In the genomic region with DNA sequence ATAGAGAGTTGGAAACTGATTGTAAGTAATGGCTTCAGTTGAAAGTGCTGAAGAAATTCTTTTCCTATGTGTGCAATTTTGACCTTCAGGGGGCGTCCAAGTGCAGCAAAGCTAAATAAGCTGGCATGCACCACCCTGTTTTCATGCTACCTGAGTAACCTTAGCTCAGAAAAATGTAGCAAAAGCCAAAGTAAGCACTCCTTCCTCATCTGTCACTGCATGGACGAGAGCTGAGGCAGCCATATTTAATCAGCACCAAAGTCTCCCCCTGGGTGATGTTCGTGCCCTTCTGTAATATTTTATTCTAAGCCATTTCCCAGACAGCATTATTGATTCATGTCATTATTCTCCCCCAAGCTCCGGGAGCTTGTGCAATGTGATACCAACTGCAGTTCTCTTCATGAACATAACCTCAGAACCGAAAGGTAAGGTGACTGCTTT, we compare ENCODE assay signal across 2 cellular contexts.
A peak's percentile ranks its signal among the peaks of the same experiment; 100 is the strongest.
TF ChIP-seq lines count a peak whose summit lies in the region.

No MANE protein-coding gene starts in this region.

TF ChIP-seq in HCT116, 20 proteins besides CTCF, POLR2A, EP300 and RAD21 (continued from another document):
- TF ChIP-seq YY1 (IDR thresholded peaks at IDR 0.05; ENCODE audit: extremely low read depth, insufficient replicate concordance, low read depth, low read length) = no peak

TF ChIP-seq in HepG2, 621 proteins besides CTCF, POLR2A, EP300 and RAD21 (continued from another document):
- TF ChIP-seq, protein P1, sequence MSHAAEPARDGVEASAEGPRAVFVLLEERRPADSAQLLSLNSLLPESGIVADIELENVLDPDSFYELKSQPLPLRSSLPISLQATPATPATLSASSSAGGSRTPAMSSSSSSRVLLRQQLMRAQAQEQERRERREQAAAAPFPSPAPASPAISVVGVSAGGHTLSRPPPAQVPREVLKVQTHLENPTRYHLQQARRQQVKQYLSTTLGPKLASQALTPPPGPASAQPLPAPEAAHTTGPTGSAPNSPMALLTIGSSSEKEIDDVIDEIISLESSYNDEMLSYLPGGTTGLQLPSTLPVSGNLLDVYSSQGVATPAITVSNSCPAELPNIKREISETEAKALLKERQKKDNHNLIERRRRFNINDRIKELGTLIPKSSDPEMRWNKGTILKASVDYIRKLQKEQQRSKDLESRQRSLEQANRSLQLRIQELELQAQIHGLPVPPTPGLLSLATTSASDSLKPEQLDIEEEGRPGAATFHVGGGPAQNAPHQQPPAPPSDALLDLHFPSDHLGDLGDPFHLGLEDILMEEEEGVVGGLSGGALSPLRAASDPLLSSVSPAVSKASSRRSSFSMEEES (CRISPR knock-in tag; IDR thresholded peaks at IDR 0.05) = no peak
- TF ChIP-seq KDM5A (IDR thresholded peaks at IDR 0.05; ENCODE audit: borderline replicate concordance, low read length) (no peak), STAT5B (CRISPR knock-in tag; IDR thresholded peaks at IDR 0.05) (no peak), SIX1 (CRISPR knock-in tag; IDR thresholded peaks at IDR 0.05; ENCODE audit: borderline replicate concordance) (no peak), PCBP2 (optimal IDR thresholded peaks at IDR 0.05; ENCODE audit: low read depth, low read length, poor library complexity, severe bottlenecking) (no peak), STAG1 (CRISPR knock-in tag; IDR thresholded peaks at IDR 0.05) (peak; percentile 75), ZKSCAN8 (CRISPR knock-in tag; IDR thresholded peaks at IDR 0.05; ENCODE audit: borderline replicate concordance) (no peak), ZNF546 (CRISPR knock-in tag; conservative IDR thresholded peaks at IDR 0.05) (no peak), TAF1 (CRISPR knock-in tag; IDR thresholded peaks at IDR 0.05) (no peak), MAFK (conservative IDR thresholded peaks at IDR 0.05 in 1 of 2, IDR thresholded peaks at IDR 0.05 in 1 of 2; ENCODE audit: low read length in 2 of 2) (0 out of 4 replicates have a peak, but pooled peaks of 1 of the 2 experiments have one; percentile 13), DNMT1 (CRISPR knock-in tag; IDR thresholded peaks at IDR 0.05) (no peak), HIC2 (CRISPR knock-in tag; IDR thresholded peaks at IDR 0.05; ENCODE audit: low read depth) (no peak), SMC3 (IDR thresholded peaks at IDR 0.05; ENCODE audit: low read length) (peak; percentile 75), PPARG (CRISPR knock-in tag; conservative IDR thresholded peaks at IDR 0.05) (no peak), ZNF775 (CRISPR knock-in tag; IDR thresholded peaks at IDR 0.05; ENCODE audit: borderline replicate concordance) (no peak), SOX5 (CRISPR knock-in tag; IDR thresholded peaks at IDR 0.05; ENCODE audit: borderline replicate concordance) (no peak), MIER3 (CRISPR knock-in tag; IDR thresholded peaks at IDR 0.05; ENCODE audit: borderline replicate concordance) (no peak), ZFP90 (CRISPR knock-in tag; IDR thresholded peaks at IDR 0.05; ENCODE audit: borderline replicate concordance) (no peak), SNAPC2 (CRISPR knock-in tag; IDR thresholded peaks at IDR 0.05) (no peak), ZNF562 (CRISPR knock-in tag; IDR thresholded peaks at IDR 0.05; ENCODE audit: borderline replicate concordance) (no peak), KDM5B (CRISPR knock-in tag; IDR thresholded peaks at IDR 0.05; ENCODE audit: borderline replicate concordance) (no peak), ARID5B (CRISPR knock-in tag; IDR thresholded peaks at IDR 0.05) (no peak), SALL2 (CRISPR knock-in tag; IDR thresholded peaks at IDR 0.05) (no peak), HNF4G (IDR thresholded peaks at IDR 0.05; ENCODE audit: borderline replicate concordance, low read depth, low read length) (no peak), HNF4G (CRISPR knock-in tag; IDR thresholded peaks at IDR 0.05; ENCODE audit: borderline replicate concordance, low read depth) (no peak), SMYD3 (CRISPR knock-in tag; IDR thresholded peaks at IDR 0.05) (0 out of 2 replicates have a peak, but pooled peaks have one; percentile 42), ZNF724P (CRISPR knock-in tag; IDR thresholded peaks at IDR 0.05; ENCODE audit: borderline replicate concordance) (no peak), TARDBP (CRISPR knock-in tag; IDR thresholded peaks at IDR 0.05) (0 out of 2 replicates have a peak, but pooled peaks have one; percentile 30)
- TF ChIP-seq, protein P2, sequence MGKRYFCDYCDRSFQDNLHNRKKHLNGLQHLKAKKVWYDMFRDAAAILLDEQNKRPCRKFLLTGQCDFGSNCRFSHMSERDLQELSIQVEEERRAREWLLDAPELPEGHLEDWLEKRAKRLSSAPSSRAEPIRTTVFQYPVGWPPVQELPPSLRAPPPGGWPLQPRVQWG (CRISPR knock-in tag; IDR thresholded peaks at IDR 0.05; ENCODE audit: borderline replicate concordance, low read depth) = no peak
- TF ChIP-seq, protein P3, sequence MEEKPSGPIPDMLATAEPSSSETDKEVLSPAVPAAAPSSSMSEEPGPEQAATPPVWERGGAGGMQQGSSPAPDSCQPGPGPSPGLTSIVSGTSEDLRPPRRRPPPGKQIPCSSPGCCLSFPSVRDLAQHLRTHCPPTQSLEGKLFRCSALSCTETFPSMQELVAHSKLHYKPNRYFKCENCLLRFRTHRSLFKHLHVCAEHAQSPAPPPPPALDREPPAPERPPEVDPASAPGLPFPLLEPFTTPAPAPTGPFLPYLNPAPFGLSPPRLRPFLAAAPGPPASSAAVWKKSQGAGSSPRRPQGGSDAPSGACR (CRISPR knock-in tag; IDR thresholded peaks at IDR 0.05) = no peak
